10 cellular contexts compared by ENCODE assay signal in the genomic region with DNA sequence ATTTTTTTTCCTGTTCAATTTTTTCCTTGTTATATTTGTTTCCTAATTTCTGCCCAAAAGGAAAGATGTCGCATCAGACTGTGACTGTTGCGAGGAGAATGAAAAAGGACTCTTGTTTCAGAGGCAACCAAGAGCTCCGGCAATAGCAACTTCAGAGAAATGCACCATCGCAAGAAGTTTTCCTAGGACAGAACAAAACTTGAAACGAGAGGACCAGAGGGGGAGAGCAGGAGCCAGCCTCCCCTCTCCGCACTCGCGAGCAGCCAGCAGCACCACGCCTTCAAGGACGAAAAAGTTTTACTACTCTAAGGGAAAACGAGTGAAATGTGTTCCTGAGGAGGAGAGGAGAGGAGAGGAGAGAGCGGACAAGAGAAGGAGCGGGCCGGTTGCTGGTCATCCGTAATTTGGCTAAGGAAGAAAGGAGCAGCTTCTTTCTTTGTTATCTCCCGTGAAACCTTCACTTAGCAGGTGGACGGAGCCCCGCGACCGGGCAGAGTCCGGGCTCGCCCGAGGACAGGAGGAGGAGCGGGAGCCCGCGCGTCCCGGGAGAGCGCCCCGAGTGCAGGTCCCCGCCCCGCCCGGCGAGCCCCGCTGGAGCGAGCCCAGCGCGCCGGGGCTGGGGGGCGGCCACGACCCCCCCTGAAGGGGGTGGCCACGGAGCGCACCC. TPM values are rescaled to one million over a fixed set of nuclear protein-coding genes. Genes with fewer than 3 reads are reported as not detected.
A peak's percentile ranks its signal among the peaks of the same experiment; 100 is the strongest.
DNase-seq lines count a peak whose midpoint lies in the region; ATAC-seq and TF ChIP-seq lines count a peak whose summit lies in the region.
"Had no signal": no experiment of that assay in that cellular context is flagged by ENCODE, and none has a peak within 500 bp of the region (broad histone marks: within the 10 kb centered on the region; RNA-seq: fewer than 3 reads in every experiment).

No MANE protein-coding gene starts in this region.

- WGBS in transverse colon (ENCODE audit: low coverage in 1 of 2), 2 donors, result 5 to 11% methylated on average over 19 to 40 of the region's 43 CpGs

- peaks cover 8% of the 10 kb centered on the region for H3K36me3 Mint-ChIP-seq in T-helper 2 cell treated with Interferon-gamma antibody and Interleukin-4, amounts not matched to agents 5 μg/mL and 100 μg/mL, for 36 hours (ENCODE audit: low read depth)
- peaks cover 11% of the 10 kb centered on the region for H3K36me3 Mint-ChIP-seq in stimulated activated memory B cell treated with anti-CD40 and anti-IgM and Interleukin-4, amounts not matched to agents 10 μg/mL and 1 μg/mL and 100 μg/mL, for 72 hours

- intact Hi-C loops in transverse colon (cut with DNase I; ENCODE audit: low total_unique reads), result no loop called here

- H3K36me3 ChIP-seq in iPS-18a (ENCODE audit: control insufficient read depth, low read depth, low read length), result no peaks in the 10 kb centered on the region
- H3K36me3 ChIP-seq in transverse colon, result no peaks in the 10 kb centered on the region

- TF ChIP-seq EP300 in transverse colon (IDR thresholded peaks at IDR 0.05; ENCODE audit: low read depth), result no peak

- no peaks in the 10 kb centered on the region for H3K9me3 Mint-ChIP-seq in T-helper 2 cell treated with Interferon-gamma antibody and Interleukin-4, amounts not matched to agents 5 μg/mL and 100 μg/mL, for 36 hours
- peaks cover 6% of the 10 kb centered on the region for H3K9me3 Mint-ChIP-seq in stimulated activated memory B cell treated with anti-CD40 and anti-IgM and Interleukin-4, amounts not matched to agents 10 μg/mL and 1 μg/mL and 100 μg/mL, for 72 hours

- H3K4me3 Mint-ChIP-seq in T-helper 2 cell treated with Interferon-gamma antibody and Interleukin-4, amounts not matched to agents 5 μg/mL and 100 μg/mL, for 36 hours, result peak overlapping the region; percentile 81
- peak overlapping the region; percentile 76 for H3K4me3 Mint-ChIP-seq in stimulated activated memory B cell treated with anti-CD40 and anti-IgM and Interleukin-4, amounts not matched to agents 10 μg/mL and 1 μg/mL and 100 μg/mL, for 72 hours

- H3K4me3 ChIP-seq in iPS-18a (ENCODE audit: low read length), result peak overlapping the region; percentile 43
- peak overlapping the region in 1 of 4 donors; percentile 15 for H3K4me3 ChIP-seq in transverse colon
- H3K4me3 ChIP-seq: K562 had no signal

- peak overlapping the region; percentile 93 for H3K27ac Mint-ChIP-seq in T-helper 2 cell treated with Interferon-gamma antibody and Interleukin-4, amounts not matched to agents 5 μg/mL and 100 μg/mL, for 36 hours
- H3K27ac Mint-ChIP-seq in stimulated activated memory B cell treated with anti-CD40 and anti-IgM and Interleukin-4, amounts not matched to agents 10 μg/mL and 1 μg/mL and 100 μg/mL, for 72 hours, result peak overlapping the region; percentile 64

- no peak for TF ChIP-seq POLR2A in transverse colon (IDR thresholded peaks at IDR 0.05)

- H3K27ac ChIP-seq in VCaP (peak overlapping the region; percentile 26), iPS-18a (ENCODE audit: low read length) (no peak overlapping the region), transverse colon (no peak overlapping the region)

- H3K9me3 ChIP-seq in iPS-18a (ENCODE audit: control insufficient read depth, low read depth, low read length), result no peaks in the 10 kb centered on the region
- no peaks in the 10 kb centered on the region for H3K9me3 ChIP-seq in transverse colon

- DNase-seq in T-helper 2 cell treated with Interferon-gamma antibody and Interleukin-4, amounts not matched to agents 5 μg/mL and 100 μg/mL, for 36 hours (ENCODE audit: low spot score), result no peak
- DNase-seq in T-helper 2 cell, result no peak
- no peak for DNase-seq in dermis blood vessel endothelial cell
- no peak for DNase-seq in transverse colon

- TF ChIP-seq CTCF in VCaP (conservative IDR thresholded peaks at IDR 0.05) (no peak), transverse colon (IDR thresholded peaks at IDR 0.05) (no peak)

- H3K27me3 Mint-ChIP-seq in T-helper 2 cell treated with Interferon-gamma antibody and Interleukin-4, amounts not matched to agents 5 μg/mL and 100 μg/mL, for 36 hours (ENCODE audit: low read depth), result peaks cover 78% of the 10 kb centered on the region
- H3K27me3 Mint-ChIP-seq in stimulated activated memory B cell treated with anti-CD40 and anti-IgM and Interleukin-4, amounts not matched to agents 10 μg/mL and 1 μg/mL and 100 μg/mL, for 72 hours, result peaks cover 89% of the 10 kb centered on the region

- H3K27me3 ChIP-seq in iPS-18a (ENCODE audit: control insufficient read depth, insufficient read depth, low read length), result peaks cover 84% of the 10 kb centered on the region
- H3K27me3 ChIP-seq in transverse colon, result peaks cover 92% of the 10 kb centered on the region

- in situ Hi-C loops in transverse colon (cut with MboI; ENCODE audit: low pct_ligation_motif_present in 1 of 4, low pct_unique_long_range_greater_than_20kb in 1 of 4, low sequenced_read_pairs in 3 of 4), result no loop called here

- no peak overlapping the region for H3K9ac ChIP-seq in iPS-18a (ENCODE audit: low read length)

- peaks cover 24% of the 10 kb centered on the region for H3K4me1 Mint-ChIP-seq in T-helper 2 cell treated with Interferon-gamma antibody and Interleukin-4, amounts not matched to agents 5 μg/mL and 100 μg/mL, for 36 hours (ENCODE audit: low read depth)
- peaks cover 40% of the 10 kb centered on the region for H3K4me1 Mint-ChIP-seq in stimulated activated memory B cell treated with anti-CD40 and anti-IgM and Interleukin-4, amounts not matched to agents 10 μg/mL and 1 μg/mL and 100 μg/mL, for 72 hours

- ATAC-seq in stimulated activated memory B cell treated with anti-CD40 and anti-IgM and Interleukin-4, amounts not matched to agents 10 μg/mL and 1 μg/mL and 100 μg/mL, for 72 hours, result no peak
- ATAC-seq in GM19351 (IDR thresholded peaks at IDR 0.05; ENCODE audit: unreplicated experiment), result no peak
- ATAC-seq: K562 had no signal

- H3K4me1 ChIP-seq in iPS-18a (ENCODE audit: control insufficient read depth, low read depth, low read length) (peaks cover 35% of the 10 kb centered on the region), transverse colon (peaks cover 15 to 52% (median 39%) of the 10 kb centered on the region in 4 donors)

RNA-seq across cellular contexts. Expression of a gene that starts 0.7 kb away (rescaled TPM):
- total RNA-seq in dermis blood vessel endothelial cell (0.23 and 0.34 TPM in 2 replicates), transverse colon (under 1 TPM in 2 of 4 donors, not detected in 2; 0.14 to 0.32 TPM)
- total RNA-seq: K562, pulmonary artery endothelial cell had no signal
